ENCODE assay signal across 1 cellular context in the genomic region with DNA sequence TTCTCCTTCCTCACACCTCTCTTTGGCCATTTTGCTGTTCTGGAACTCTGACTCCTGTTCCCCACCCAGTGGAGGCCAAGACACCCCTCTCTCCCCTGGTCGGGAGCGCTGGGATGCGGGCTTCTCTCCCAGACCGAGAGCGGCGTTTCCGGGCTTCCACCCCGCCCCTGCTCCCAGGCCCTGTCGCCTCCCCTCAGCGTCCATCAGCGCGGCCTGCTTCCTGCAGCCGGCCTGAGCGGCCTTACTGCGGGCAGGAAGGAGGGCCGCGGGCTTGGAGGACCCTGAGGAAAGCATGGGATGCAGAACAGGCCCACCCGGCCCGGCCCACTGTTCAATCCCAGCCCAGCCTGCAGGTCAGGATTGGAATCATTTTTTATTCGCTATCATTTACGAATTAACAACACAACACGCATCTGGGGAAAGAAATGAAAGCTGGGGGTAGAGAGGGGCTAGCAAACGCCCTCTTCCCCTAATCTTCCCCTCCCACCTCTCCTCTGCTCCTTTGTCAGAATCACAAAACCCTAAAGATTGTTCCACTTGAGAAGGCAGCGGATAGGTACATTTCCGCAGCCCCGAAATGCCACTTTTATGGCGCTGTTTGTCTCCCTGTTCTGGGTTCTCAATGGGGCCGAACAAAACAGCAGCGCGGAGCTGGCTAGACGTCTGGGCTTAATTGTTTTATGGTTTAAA.
TF ChIP-seq lines count a peak whose summit lies in the region.

No MANE protein-coding gene starts in this region.

TF ChIP-seq in SK-N-SH treated with all-trans-retinoic acid at 6 μM for 48 hours, 23 proteins besides CTCF, POLR2A, EP300 and RAD21 (continued from another document):
- TF ChIP-seq, protein P1, sequence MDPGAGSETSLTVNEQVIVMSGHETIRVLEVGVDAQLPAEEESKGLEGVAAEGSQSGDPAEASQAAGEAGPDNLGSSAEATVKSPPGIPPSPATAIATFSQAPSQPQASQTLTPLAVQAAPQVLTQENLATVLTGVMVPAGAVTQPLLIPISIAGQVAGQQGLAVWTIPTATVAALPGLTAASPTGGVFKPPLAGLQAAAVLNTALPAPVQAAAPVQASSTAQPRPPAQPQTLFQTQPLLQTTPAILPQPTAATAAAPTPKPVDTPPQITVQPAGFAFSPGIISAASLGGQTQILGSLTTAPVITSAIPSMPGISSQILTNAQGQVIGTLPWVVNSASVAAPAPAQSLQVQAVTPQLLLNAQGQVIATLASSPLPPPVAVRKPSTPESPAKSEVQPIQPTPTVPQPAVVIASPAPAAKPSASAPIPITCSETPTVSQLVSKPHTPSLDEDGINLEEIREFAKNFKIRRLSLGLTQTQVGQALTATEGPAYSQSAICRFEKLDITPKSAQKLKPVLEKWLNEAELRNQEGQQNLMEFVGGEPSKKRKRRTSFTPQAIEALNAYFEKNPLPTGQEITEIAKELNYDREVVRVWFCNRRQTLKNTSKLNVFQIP (CRISPR knock-in tag; IDR thresholded peaks at IDR 0.05; ENCODE audit: borderline replicate concordance, low read depth): no peak
- no peak for TF ChIP-seq TOX (CRISPR knock-in tag; IDR thresholded peaks at IDR 0.05; ENCODE audit: borderline replicate concordance)
- no peak for TF ChIP-seq ESRRG (CRISPR knock-in tag; IDR thresholded peaks at IDR 0.05)
- TF ChIP-seq GLIS3 (CRISPR knock-in tag; IDR thresholded peaks at IDR 0.05): no peak
- TF ChIP-seq TCF4 (CRISPR knock-in tag; IDR thresholded peaks at IDR 0.05; ENCODE audit: borderline replicate concordance): no peak
- TF ChIP-seq ZNF8 (CRISPR knock-in tag; IDR thresholded peaks at IDR 0.05): no peak
- no peak for TF ChIP-seq OSR1 (CRISPR knock-in tag; IDR thresholded peaks at IDR 0.05)
- TF ChIP-seq CSRNP3 (CRISPR knock-in tag; IDR thresholded peaks at IDR 0.05): no peak
- TF ChIP-seq, protein P2, sequence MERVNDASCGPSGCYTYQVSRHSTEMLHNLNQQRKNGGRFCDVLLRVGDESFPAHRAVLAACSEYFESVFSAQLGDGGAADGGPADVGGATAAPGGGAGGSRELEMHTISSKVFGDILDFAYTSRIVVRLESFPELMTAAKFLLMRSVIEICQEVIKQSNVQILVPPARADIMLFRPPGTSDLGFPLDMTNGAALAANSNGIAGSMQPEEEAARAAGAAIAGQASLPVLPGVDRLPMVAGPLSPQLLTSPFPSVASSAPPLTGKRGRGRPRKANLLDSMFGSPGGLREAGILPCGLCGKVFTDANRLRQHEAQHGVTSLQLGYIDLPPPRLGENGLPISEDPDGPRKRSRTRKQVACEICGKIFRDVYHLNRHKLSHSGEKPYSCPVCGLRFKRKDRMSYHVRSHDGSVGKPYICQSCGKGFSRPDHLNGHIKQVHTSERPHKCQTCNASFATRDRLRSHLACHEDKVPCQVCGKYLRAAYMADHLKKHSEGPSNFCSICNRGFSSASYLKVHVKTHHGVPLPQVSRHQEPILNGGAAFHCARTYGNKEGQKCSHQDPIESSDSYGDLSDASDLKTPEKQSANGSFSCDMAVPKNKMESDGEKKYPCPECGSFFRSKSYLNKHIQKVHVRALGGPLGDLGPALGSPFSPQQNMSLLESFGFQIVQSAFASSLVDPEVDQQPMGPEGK (CRISPR knock-in tag; IDR thresholded peaks at IDR 0.05; ENCODE audit: borderline replicate concordance): no peak
- no peak for TF ChIP-seq ARNTL (CRISPR knock-in tag; IDR thresholded peaks at IDR 0.05; ENCODE audit: borderline replicate concordance, low read depth)
- no peak for TF ChIP-seq RARB (CRISPR knock-in tag; IDR thresholded peaks at IDR 0.05)
- TF ChIP-seq CSDC2 (CRISPR knock-in tag; IDR thresholded peaks at IDR 0.05): no peak
- TF ChIP-seq ZFP30 (CRISPR knock-in tag; IDR thresholded peaks at IDR 0.05): no peak
- TF ChIP-seq TSHZ2 (CRISPR knock-in tag; IDR thresholded peaks at IDR 0.05): no peak
TF ChIP-seq in SK-N-SH treated with all-trans-retinoic acid at 6 μM for 48 hours: peak in this region for 0.
